In the genomic region with DNA sequence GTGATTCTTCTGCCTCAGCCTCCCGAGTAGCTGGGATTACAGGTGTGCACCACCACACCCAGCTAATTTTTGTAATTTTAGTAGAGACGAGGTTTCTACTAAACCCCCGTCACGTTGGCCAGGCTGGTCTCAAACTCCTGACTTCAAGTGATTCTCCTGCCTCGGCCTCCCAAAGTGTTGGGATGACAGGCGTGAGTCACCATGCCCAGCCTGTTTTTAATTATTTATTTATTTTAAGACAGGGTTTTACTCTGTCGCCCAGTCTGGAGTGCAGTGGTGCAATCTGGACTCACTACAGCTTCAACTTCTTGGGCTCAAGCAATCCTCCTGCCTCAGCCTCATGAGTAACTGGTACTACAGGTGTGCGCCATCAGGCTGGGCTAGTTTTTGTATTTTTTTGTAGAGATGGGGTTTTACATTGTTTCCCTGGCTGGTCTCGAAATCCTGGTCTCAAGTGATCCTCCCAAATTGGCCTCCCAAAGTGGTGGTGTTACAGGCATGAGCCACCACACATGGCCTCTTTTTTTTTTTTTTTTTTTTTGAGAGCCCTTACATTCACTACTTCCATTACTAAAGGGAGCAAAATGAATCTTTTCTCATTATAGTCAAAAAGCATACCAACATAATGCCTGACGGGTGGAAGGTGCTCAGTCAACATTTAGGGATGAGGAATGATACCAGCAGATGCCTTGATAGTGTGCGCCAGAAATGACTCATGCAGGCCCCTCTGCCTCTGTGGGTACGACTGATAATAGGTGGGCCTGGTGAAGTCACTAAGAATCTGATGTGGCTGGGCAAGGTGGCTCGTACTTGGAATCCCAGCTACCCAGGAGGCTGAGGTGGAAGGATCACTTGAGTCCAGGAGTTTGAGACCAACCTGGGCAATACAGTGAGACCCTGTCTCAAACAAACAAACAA, we compare ENCODE assay signal across 15 cellular contexts. TPM values are rescaled to one million over a fixed set of nuclear protein-coding genes. Genes with fewer than 3 reads are reported as not detected.
DNase-seq lines count a peak whose midpoint lies in the region; ATAC-seq, FAIRE-seq and TF ChIP-seq lines count a peak whose summit lies in the region.
"Had no signal": no experiment of that assay in that cellular context is flagged by ENCODE, and none has a peak within 500 bp of the region (broad histone marks: within the 10 kb centered on the region; RNA-seq: fewer than 3 reads in every experiment).

No MANE protein-coding gene starts in this region.

- BruUV-seq in K562 (replicated peaks; lab: Mats Ljungman, UMichigan), result no TSS peak

- H3K9me3 ChIP-seq in left ventricle myocardium inferior (replicated peaks) (no peaks in the 10 kb centered on the region), heart left ventricle (no peaks in the 10 kb centered on the region), K562 (replicated peaks; ENCODE audit: control insufficient read depth, insufficient read depth, low read depth, low read length) (no peaks in the 10 kb centered on the region), upper lobe of right lung (no peaks in the 10 kb centered on the region), hepatocyte (ENCODE audit: low read depth) (no peaks in the 10 kb centered on the region)
- H3K9me3 ChIP-seq in CD8-positive, alpha-beta T cell (ENCODE audit: low read length), result no peaks in the 10 kb centered on the region
- H3K9me3 ChIP-seq: BLaER1 had no signal

- in situ Hi-C loops in K562 (cut with MboI), result no loop called here

- no peak overlapping the region for H3K9ac ChIP-seq in K562 (ENCODE audit: insufficient read depth in 1 of 2, low read depth in 2 of 2, low read length in 2 of 2)
- H3K9ac ChIP-seq: BLaER1 had no signal

- H3K79me2 ChIP-seq in K562 (ENCODE audit: control insufficient read depth, insufficient read depth, low read length), result no peaks in the 10 kb centered on the region
- H3K79me2 ChIP-seq in hepatocyte, result no peaks in the 10 kb centered on the region

- peak; percentile 52 for FAIRE-seq in K562 (lab: Jason Lieb, UNC)

- H3K9me1 ChIP-seq in K562 (ENCODE audit: control insufficient read depth, insufficient read depth, low read length), result no peaks in the 10 kb centered on the region

- intact Hi-C loops in left ventricle myocardium inferior (cut with micrococcal nuclease) (no loop called here), heart left ventricle (cut with DNase I) (no loop called here), K562 (cut with micrococcal nuclease) (no loop called here), upper lobe of right lung (cut with DNase I) (no loop called here)
- intact Hi-C loops in CD8-positive, alpha-beta T cell (cut with DNase I, micrococcal nuclease), result no loop called here

- H3K36me3 Mint-ChIP-seq in CD8-positive, alpha-beta T cell, result peaks cover 16% of the 10 kb centered on the region

- no peaks in the 10 kb centered on the region for H3K9me3 Mint-ChIP-seq in CD8-positive, alpha-beta T cell
- H3K9me3 Mint-ChIP-seq: CD4-positive, CD25-positive, alpha-beta regulatory T cell had no signal

- H3K4me3 ChIP-seq in left ventricle myocardium inferior, result no peak overlapping the region
- H3K4me3 ChIP-seq in heart left ventricle, result no peak overlapping the region
- no peak overlapping the region for H3K4me3 ChIP-seq in K562
- no peak overlapping the region for H3K4me3 ChIP-seq in upper lobe of right lung
- H3K4me3 ChIP-seq in hepatocyte, result no peak overlapping the region
- H3K4me3 ChIP-seq in CD8-positive, alpha-beta T cell (ENCODE audit: low read depth, low read length), result no peak overlapping the region
- H3K4me3 ChIP-seq: BLaER1 had no signal

- H3K4me1 ChIP-seq in left ventricle myocardium inferior (peaks cover 14% of the 10 kb centered on the region), heart left ventricle (peaks cover 0 to 12% (median 0%) of the 10 kb centered on the region in 12 donors), K562 (replicated peaks in 1 of 2; ENCODE audit: control insufficient read depth in 2 of 2, insufficient read depth in 2 of 2, low read length in 2 of 2) (peaks cover 20 to 42% of the 10 kb centered on the region in 2 experiments), upper lobe of right lung (no peaks in the 10 kb centered on the region), hepatocyte (ENCODE audit: insufficient read depth) (no peaks in the 10 kb centered on the region)
- H3K4me1 ChIP-seq in CD8-positive, alpha-beta T cell (ENCODE audit: insufficient read depth, low read length), result no peaks in the 10 kb centered on the region

- TF ChIP-seq CTCF in left ventricle myocardium inferior (IDR thresholded peaks at IDR 0.05; ENCODE audit: borderline replicate concordance) (no peak), heart left ventricle (IDR thresholded peaks at IDR 0.05) (no peak), K562 (IDR thresholded peaks at IDR 0.05 in 2 of 3, conservative IDR thresholded peaks at IDR 0.05 in 1 of 3; ENCODE audit: insufficient read depth in 2 of 3, low read depth in 1 of 3, low read length in 3 of 3) (no peak), upper lobe of right lung (IDR thresholded peaks at IDR 0.05) (no peak), hepatocyte (IDR thresholded peaks at IDR 0.05; ENCODE audit: poor library complexity) (no peak)
- no peak for TF ChIP-seq CTCF in CD8-positive, alpha-beta T cell (IDR thresholded peaks at IDR 0.05)

- no peaks in the 10 kb centered on the region for H3K9me2 ChIP-seq in hepatocyte (replicated peaks; ENCODE audit: insufficient read depth)

- no peaks in the 10 kb centered on the region for H3K27me3 ChIP-seq in left ventricle myocardium inferior (ENCODE audit: low read depth)
- H3K27me3 ChIP-seq in heart left ventricle, result no peaks in the 10 kb centered on the region
- H3K27me3 ChIP-seq in K562 (ENCODE audit: control insufficient read depth in 2 of 2, insufficient read depth in 2 of 2, low read length in 2 of 2), result peaks cover 4 to 15% of the 10 kb centered on the region in 2 experiments; a peak in 4 of 5 replicates
- H3K27me3 ChIP-seq in upper lobe of right lung, result no peaks in the 10 kb centered on the region
- no peaks in the 10 kb centered on the region for H3K27me3 ChIP-seq in hepatocyte
- no peaks in the 10 kb centered on the region for H3K27me3 ChIP-seq in CD8-positive, alpha-beta T cell (ENCODE audit: insufficient read depth, low read length)
- H3K27me3 ChIP-seq: BLaER1 had no signal

- H2AFZ ChIP-seq in K562 (ENCODE audit: low read depth, low read length) (no peak overlapping the region), hepatocyte (no peak overlapping the region)

- CTCF ChIA-PET in K562 (lab: Yijun Ruan, JAX; ENCODE audit: low intra/inter-chr PET ratio), result no interaction called here
- CTCF ChIA-PET in CD8-positive, alpha-beta T cell (lab: Charles Lee), result interaction anchor here (0.9 to 1.6 kb wide), 2 partner anchors 9 to 20 kb away, joined by 3 to 6 read pairs; partner anchors contain the start of gene SNHG17

- H3K27ac ChIP-seq in left ventricle myocardium inferior (replicated peaks), result peak overlapping the region; percentile 85
- H3K27ac ChIP-seq in heart left ventricle, result peak overlapping the region in 3 of 12 donors; percentile 18 to 87 (median 76)
- H3K27ac ChIP-seq in K562 (ENCODE audit: extremely low read depth, low read depth, low read length), result no peak overlapping the region
- H3K27ac ChIP-seq in upper lobe of right lung, result peak overlapping the region; percentile 51
- no peak overlapping the region for H3K27ac ChIP-seq in hepatocyte
- H3K27ac ChIP-seq in CD8-positive, alpha-beta T cell (ENCODE audit: low read depth, low read length), result no peak overlapping the region
- H3K27ac ChIP-seq: BLaER1, HL-60 had no signal

- POLR2A ChIA-PET in K562 (lab: Yijun Ruan, JAX), result interaction anchor here (0.7 to 3.0 kb wide), 4 partner anchors 10 to 29 kb away, joined by 3 to 26 read pairs (median 8); partner anchors contain the start of gene SNHG17
- POLR2A ChIA-PET in CD8-positive, alpha-beta T cell (lab: Charles Lee), result no interaction called here

- ATAC-seq in heart left ventricle, result no peak
- ATAC-seq in K562, result no peak
- no peak for ATAC-seq in upper lobe of right lung
- no peak for ATAC-seq in CD8-positive, alpha-beta T cell

- H3K27ac Mint-ChIP-seq in CD8-positive, alpha-beta T cell, result no peak overlapping the region
- H3K27ac Mint-ChIP-seq: CD4-positive, CD25-positive, alpha-beta regulatory T cell had no signal

- 0 out of 2 replicates have a peak, but pooled peaks have one; percentile 21 for TF ChIP-seq EP300 in K562 (IDR thresholded peaks at IDR 0.05; ENCODE audit: low read length)

- no peak for DNase-seq in left ventricle myocardium inferior
- no peak for DNase-seq in heart left ventricle
- peak in 1 of 4 experiments; percentile 47 for DNase-seq in K562 (ENCODE audit: extremely low read depth in 1 of 4, low spot score in 3 of 4)
- DNase-seq in erythroblast (lab: John Stamatoyannopoulos, UW), result peak; percentile 26 to 59
- DNase-seq in upper lobe of right lung, result no peak
- DNase-seq in DMS153 (lab: John Stamatoyannopoulos, UW), result no peak
- DNase-seq in hepatocyte (ENCODE audit: low spot score), result no peak
- no peak for DNase-seq in CD8-positive, alpha-beta T cell
- DNase-seq: 8988T; AML-193; CD4-positive, CD25-positive, alpha-beta regulatory T cell; DMS79 treated with DMSO at 0.1 percent for 48 hours; HCEC 1CT had no signal

- H4K20me1 ChIP-seq in K562 (replicated peaks; ENCODE audit: control insufficient read depth, insufficient read depth, low read length), result no peaks in the 10 kb centered on the region
- H4K20me1 ChIP-seq in hepatocyte (ENCODE audit: insufficient read depth, poor library complexity, severe bottlenecking), result no peaks in the 10 kb centered on the region
- H4K20me1 ChIP-seq: BLaER1 had no signal

- H3K4me1 Mint-ChIP-seq in CD8-positive, alpha-beta T cell (ENCODE audit: low read depth), result no peaks in the 10 kb centered on the region

- no peak overlapping the region for H3K4me2 ChIP-seq in K562 (ENCODE audit: insufficient read depth, low read length)
- H3K4me2 ChIP-seq in hepatocyte, result no peak overlapping the region
- H3K4me2 ChIP-seq: BLaER1 had no signal

- 94 to 96% (median 94%) methylated on average over 13 of the region's 13 CpGs for WGBS in heart left ventricle, 4 donors
- 64% methylated on average over 13 of the region's 13 CpGs for WGBS in K562 (ENCODE audit: insufficient coverage, low coverage, missing lambda C conversion rate)
- 92% methylated on average over 13 of the region's 13 CpGs for WGBS in hepatocyte (ENCODE audit: low lambda C conversion rate, missing lambda C conversion rate)

- TF ChIP-seq POLR2A in heart left ventricle (IDR thresholded peaks at IDR 0.05) (no peak), K562 (conservative IDR thresholded peaks at IDR 0.05) (no peak), erythroblast (IDR thresholded peaks at IDR 0.05; ENCODE audit: low read length) (no peak)

- TF ChIP-seq RAD21 in K562 (CRISPR knock-in tag; conservative IDR thresholded peaks at IDR 0.05 in 1 of 2, IDR thresholded peaks at IDR 0.05 in 1 of 2), result no peak

- no peak overlapping the region for H3K4me3 Mint-ChIP-seq in CD8-positive, alpha-beta T cell
- H3K4me3 Mint-ChIP-seq: CD4-positive, CD25-positive, alpha-beta regulatory T cell had no signal

- no peaks in the 10 kb centered on the region for H3K27me3 Mint-ChIP-seq in CD8-positive, alpha-beta T cell (ENCODE audit: low read depth)

- H3K36me3 ChIP-seq in left ventricle myocardium inferior (peaks cover 10% of the 10 kb centered on the region), heart left ventricle (peaks cover 0 to 14% (median 10%) of the 10 kb centered on the region in 9 donors), K562 (ENCODE audit: control insufficient read depth, insufficient read depth, low read length) (peaks cover 16% of the 10 kb centered on the region), upper lobe of right lung (peaks cover 11% of the 10 kb centered on the region), hepatocyte (replicated peaks; ENCODE audit: insufficient read depth, low read depth) (no peaks in the 10 kb centered on the region)
- peaks cover 6% of the 10 kb centered on the region for H3K36me3 ChIP-seq in CD8-positive, alpha-beta T cell (ENCODE audit: insufficient read depth, low read length)

RNA-seq across cellular contexts. Expression of gene RALGAPB, which starts 17.8 kb away (rescaled TPM):
- total RNA-seq in left ventricle myocardium inferior (21.4 TPM), heart left ventricle (10 to 100 TPM; 19.7 to 31.4 (median 26.2) TPM), K562 (2014; rRNA removed) (11.6 and 14.7 TPM in 2 replicates), K562 (2014; rRNA removed; fragmentation: Illumina TruSeq; extraction: Trizol) (18.5 and 21.2 TPM in 2 replicates), K562 (2015; rRNA removed; fragmentation: Illumina TruSeq; extraction: Trizol) (17.7 and 18.6 TPM in 2 replicates), K562 (2021) (21.7 and 23.8 TPM in 2 replicates), upper lobe of right lung (35.4 TPM), hepatocyte (25.2 and 31.8 TPM in 2 replicates)
- polyA plus RNA-seq in heart left ventricle (10 to 100 TPM in 1 of 2 donors, 1 to 10 TPM in 1; 7.6 to 18.4 TPM), K562 (2011; rRNA removed) (12.5 and 13.6 TPM in 2 replicates), K562 (2014; fragmentation: Illumina TruSeq; extraction: Trizol) (21.1 and 25.6 TPM in 2 replicates), K562 (2014; fragmentation: Nextera tagmentation; extraction: Ambion mirVana) (1 to 10 TPM; 4.3 to 6.0 TPM), K562 (2014; rRNA removed) (11.3 and 11.7 TPM in 2 replicates), hepatocyte (7.5 and 7.7 TPM in 2 replicates)
- total RNA-seq in K562 (2011; cell fraction: chromatin; rRNA removed; ENCODE audit: low replicate concordance), result 43.1 and 99.4 TPM in 2 replicates
- total RNA-seq in K562 (2011; cell fraction: nucleolus; rRNA removed), result 19.2 and 27.8 TPM in 2 replicates
- total RNA-seq in K562 (2011; cell fraction: nucleoplasm; rRNA removed), result 47.1 and 72.9 TPM in 2 replicates
- polyA plus RNA-seq in K562 (2011; cell fraction: cytosol; rRNA removed), result 5.0 and 7.1 TPM in 2 replicates
- polyA plus RNA-seq in K562 (2011; cell fraction: nucleus; rRNA removed), result 29.2 and 35.6 TPM in 2 replicates
- polyA plus RNA-seq in K562 (2012), result 14.6 and 16.4 TPM in 2 replicates
- 33.0 and 33.6 TPM in 2 replicates for polyA minus RNA-seq in K562 (2011; rRNA and poly(A)+ RNA removed)
- polyA minus RNA-seq in K562 (2011; cell fraction: cytosol; rRNA and poly(A)+ RNA removed), result 14.9 and 19.5 TPM in 2 replicates
- polyA minus RNA-seq in K562 (2011; cell fraction: nucleus; rRNA and poly(A)+ RNA removed), result 28.1 and 41.1 TPM in 2 replicates
- 10 to 100 TPM; 28.9 to 29.1 TPM for total RNA-seq in CD8-positive, alpha-beta T cell

RNA-seq across cellular contexts. Expression of gene SNHG17, which starts 19.7 kb away (rescaled TPM):
- 5.1 TPM for total RNA-seq in left ventricle myocardium inferior
- total RNA-seq in heart left ventricle, result 10 to 100 TPM in 2 of 9 donors, 1 to 10 TPM in 7; 2.9 to 20.2 (median 5.4) TPM
- 10 to 100 TPM in 1 of 2 donors, 1 to 10 TPM in 1; 8.2 to 11.1 TPM for polyA plus RNA-seq in heart left ventricle
- total RNA-seq in K562 (2011; cell fraction: chromatin; rRNA removed; ENCODE audit: low replicate concordance), result 199 and 404 TPM in 2 replicates
- 262 and 289 TPM in 2 replicates for total RNA-seq in K562 (2011; cell fraction: nucleolus; rRNA removed)
- 279 and 385 TPM in 2 replicates for total RNA-seq in K562 (2011; cell fraction: nucleoplasm; rRNA removed)
- 57.7 and 72.7 TPM in 2 replicates for total RNA-seq in K562 (2014; rRNA removed)
- total RNA-seq in K562 (2014; rRNA removed; fragmentation: Illumina TruSeq; extraction: Trizol), result 66.3 and 73.6 TPM in 2 replicates
- total RNA-seq in K562 (2015; rRNA removed; fragmentation: Illumina TruSeq; extraction: Trizol), result 69.9 and 74.3 TPM in 2 replicates
- 106 and 112 TPM in 2 replicates for total RNA-seq in K562 (2021)
- polyA plus RNA-seq in K562 (2011; rRNA removed), result 38.8 and 50.3 TPM in 2 replicates
- 46.3 and 48.3 TPM in 2 replicates for polyA plus RNA-seq in K562 (2011; cell fraction: cytosol; rRNA removed)
- polyA plus RNA-seq in K562 (2011; cell fraction: nucleus; rRNA removed), result 168 and 245 TPM in 2 replicates
- polyA plus RNA-seq in K562 (2012), result 55.7 and 78.9 TPM in 2 replicates
- 32.6 and 39.0 TPM in 2 replicates for polyA plus RNA-seq in K562 (2014; fragmentation: Illumina TruSeq; extraction: Trizol)
- polyA plus RNA-seq in K562 (2014; fragmentation: Nextera tagmentation; extraction: Ambion mirVana), result 10 to 100 TPM; 29.8 to 35.9 TPM
- polyA plus RNA-seq in K562 (2014; rRNA removed), result 72.2 and 73.2 TPM in 2 replicates
- polyA minus RNA-seq in K562 (2011; rRNA and poly(A)+ RNA removed), result 318 and 400 TPM in 2 replicates
- polyA minus RNA-seq in K562 (2011; cell fraction: cytosol; rRNA and poly(A)+ RNA removed), result 171 and 228 TPM in 2 replicates
- polyA minus RNA-seq in K562 (2011; cell fraction: nucleus; rRNA and poly(A)+ RNA removed), result 155 and 182 TPM in 2 replicates
- total RNA-seq in upper lobe of right lung, result 23.8 TPM
- 7.5 and 8.5 TPM in 2 replicates for total RNA-seq in hepatocyte
- polyA plus RNA-seq in hepatocyte, result 20.1 and 24.3 TPM in 2 replicates
- 100 to 1,000 TPM; 119 to 128 TPM for total RNA-seq in CD8-positive, alpha-beta T cell

Comparison
In these comparisons a context has a peak if more than half of its experiments do, and no peak if none do; other contexts are left out.
1. DNase-seq: peak in erythroblast (2 of 2); none in left ventricle myocardium inferior (single experiment), heart left ventricle (0 of 5), upper lobe of right lung (single experiment), DMS153 (single experiment), hepatocyte (single experiment) and CD8-positive, alpha-beta T cell (0 of 7).
2. H3K27ac ChIP-seq: peak in left ventricle myocardium inferior (single experiment) and upper lobe of right lung (single experiment); none in K562 (single experiment), hepatocyte (single experiment) and CD8-positive, alpha-beta T cell (single experiment).